In genomic region chrY:20891440-20892160, GRCh38 we compare ENCODE assay signal across 21 cellular contexts.
A peak's percentile ranks its signal among the peaks of the same experiment; 100 is the strongest.
DNase-seq lines count a peak whose midpoint lies in the region; ATAC-seq and TF ChIP-seq lines count a peak whose summit lies in the region.
"Had no signal": no experiment of that assay in that cellular context is flagged by ENCODE, and none has a peak within 500 bp of the region (broad histone marks: within the 10 kb centered on the region; RNA-seq: fewer than 3 reads in every experiment).

No MANE protein-coding gene starts in this region.

- TF ChIP-seq POLR2A in upper lobe of left lung (IDR thresholded peaks at IDR 0.05) (no peak), testis (IDR thresholded peaks at IDR 0.05) (no peak)

- H3K4me3 ChIP-seq in upper lobe of left lung, result no peak overlapping the region
- H3K4me3 ChIP-seq in testis, result no peak overlapping the region
- H3K4me3 ChIP-seq: prostate gland, SJCRH30, skin epidermis had no signal

- H3K9me3 ChIP-seq in upper lobe of left lung (no peaks in the 10 kb centered on the region), testis (no peaks in the 10 kb centered on the region)
- H3K9me3 ChIP-seq: prostate gland, SJCRH30 had no signal

- H3K4me1 ChIP-seq in upper lobe of left lung (no peaks in the 10 kb centered on the region), testis (no peaks in the 10 kb centered on the region)
- H3K4me1 ChIP-seq: prostate gland, SJCRH30 had no signal

- intact Hi-C loops in activated CD4-positive, alpha-beta T cell treated with anti-CD3 and anti-CD28 coated beads, Interleukin-2, amount 10 ng/mL, durations not matched to agents 24 days and 14 days (cut with micrococcal nuclease), result no loop called here
- intact Hi-C loops in testis (cut with DNase I; ENCODE audit: low total_unique reads), result no loop called here

- ATAC-seq in GM21737 (IDR thresholded peaks at IDR 0.05; ENCODE audit: unreplicated experiment) (peak; percentile 91), HG03139 (IDR thresholded peaks at IDR 0.05; ENCODE audit: unreplicated experiment) (peak; percentile 70), memory B cell (ENCODE audit: low read depth) (no peak), upper lobe of left lung (ENCODE audit: low FRiP score in 2 of 2) (no peak)
- ATAC-seq: esophagus mucosa; natural killer cell treated with Interleukin-12 subunit alpha and Interleukin-12 subunit beta and Interleukin-15 and Interleukin-18, amount 100 ng/mL, for 72 hours had no signal

- peaks cover 4% of the 10 kb centered on the region for H3K36me3 Mint-ChIP-seq in activated CD4-positive, alpha-beta T cell treated with anti-CD3 and anti-CD28 coated beads, Interleukin-2, amount 10 ng/mL, durations not matched to agents 24 days and 14 days (ENCODE audit: low read depth)
- H3K36me3 Mint-ChIP-seq in memory B cell, result no peaks in the 10 kb centered on the region
- H3K36me3 Mint-ChIP-seq: natural killer cell treated with Interleukin-12 subunit alpha and Interleukin-12 subunit beta and Interleukin-15 and Interleukin-18, amount 100 ng/mL, for 72 hours had no signal

- H3K36me3 ChIP-seq in upper lobe of left lung, result no peaks in the 10 kb centered on the region
- H3K36me3 ChIP-seq in testis (ENCODE audit: low read depth, missing control alignments), result no peaks in the 10 kb centered on the region
- H3K36me3 ChIP-seq: prostate gland, SJCRH30 had no signal

- no peak for TF ChIP-seq EP300 in upper lobe of left lung (IDR thresholded peaks at IDR 0.05)

- no peaks in the 10 kb centered on the region for H3K27me3 ChIP-seq in upper lobe of left lung
- H3K27me3 ChIP-seq in testis, result no peaks in the 10 kb centered on the region
- H3K27me3 ChIP-seq: SJCRH30 had no signal

- no peaks in the 10 kb centered on the region for H3K27me3 Mint-ChIP-seq in activated CD4-positive, alpha-beta T cell treated with anti-CD3 and anti-CD28 coated beads, Interleukin-2, amount 10 ng/mL, durations not matched to agents 24 days and 14 days
- no peaks in the 10 kb centered on the region for H3K27me3 Mint-ChIP-seq in memory B cell
- H3K27me3 Mint-ChIP-seq: central memory CD8-positive, alpha-beta T cell; natural killer cell treated with Interleukin-12 subunit alpha and Interleukin-12 subunit beta and Interleukin-15 and Interleukin-18, amount 100 ng/mL, for 72 hours had no signal

- no peaks in the 10 kb centered on the region for H3K9me3 Mint-ChIP-seq in activated CD4-positive, alpha-beta T cell treated with anti-CD3 and anti-CD28 coated beads, Interleukin-2, amount 10 ng/mL, durations not matched to agents 24 days and 14 days
- no peaks in the 10 kb centered on the region for H3K9me3 Mint-ChIP-seq in memory B cell
- H3K9me3 Mint-ChIP-seq: central memory CD8-positive, alpha-beta T cell; natural killer cell treated with Interleukin-12 subunit alpha and Interleukin-12 subunit beta and Interleukin-15 and Interleukin-18, amount 100 ng/mL, for 72 hours had no signal

- WGBS in upper lobe of left lung, 2 donors, result 64% methylated on average over 3 of the region's 3 CpGs; no CpG with 5 or more reads in 1 of the 2 donors
- 47 to 68% methylated on average over 3 of the region's 3 CpGs for WGBS in testis, 2 donors

- H3K4me1 Mint-ChIP-seq in activated CD4-positive, alpha-beta T cell treated with anti-CD3 and anti-CD28 coated beads, Interleukin-2, amount 10 ng/mL, durations not matched to agents 24 days and 14 days, result peaks cover 4% of the 10 kb centered on the region
- peaks cover 14% of the 10 kb centered on the region for H3K4me1 Mint-ChIP-seq in memory B cell

- no peak for DNase-seq in activated CD4-positive, alpha-beta T cell treated with anti-CD3 and anti-CD28 coated beads, Interleukin-2, amount 10 ng/mL, durations not matched to agents 24 days and 14 days
- no peak for DNase-seq in activated CD4-positive, alpha-beta T cell treated with anti-CD3 and anti-CD28 coated beads for 4 hours
- DNase-seq in memory B cell (ENCODE audit: low spot score in 2 of 2), result no peak
- no peak for DNase-seq in NCI-H1694 (lab: John Stamatoyannopoulos, UW)
- DNase-seq in upper lobe of left lung, result no peak
- DNase-seq in testis, result no peak
- DNase-seq: activated effector memory CD4-positive, alpha-beta T cell treated with anti-CD3 and anti-CD28 coated beads, Interleukin-2, amount 50 U/mL, for 16 hours; amniotic stem cell; NCI-H1105 treated with DMSO at 0.1 percent for 48 hours; NCI-H2171 treated with DMSO at 0.1 percent for 48 hours; NCI-H748 treated with DMSO at 0.1 percent for 48 hours; SJCRH30; stimulated activated CD4-positive, alpha-beta T cell treated with anti-CD3 and anti-CD28 coated beads, Interleukin-4, amount 100 ng/mL, for 1 hour had no signal

- no peak overlapping the region for H3K27ac ChIP-seq in upper lobe of left lung
- H3K27ac ChIP-seq in testis, result no peak overlapping the region
- H3K27ac ChIP-seq: 22Rv1, prostate gland, SJCRH30, skin epidermis had no signal

- no peak for TF ChIP-seq CTCF in upper lobe of left lung (IDR thresholded peaks at IDR 0.05)
- no peak for TF ChIP-seq CTCF in testis (IDR thresholded peaks at IDR 0.05)

- no peak overlapping the region for H3K4me3 Mint-ChIP-seq in activated CD4-positive, alpha-beta T cell treated with anti-CD3 and anti-CD28 coated beads, Interleukin-2, amount 10 ng/mL, durations not matched to agents 24 days and 14 days
- H3K4me3 Mint-ChIP-seq in memory B cell, result peak overlapping the region; percentile 29
- H3K4me3 Mint-ChIP-seq: central memory CD8-positive, alpha-beta T cell; natural killer cell treated with Interleukin-12 subunit alpha and Interleukin-12 subunit beta and Interleukin-15 and Interleukin-18, amount 100 ng/mL, for 72 hours had no signal

- peak overlapping the region; percentile 41 for H3K27ac Mint-ChIP-seq in activated CD4-positive, alpha-beta T cell treated with anti-CD3 and anti-CD28 coated beads, Interleukin-2, amount 10 ng/mL, durations not matched to agents 24 days and 14 days
- peak overlapping the region; percentile 48 for H3K27ac Mint-ChIP-seq in memory B cell
- H3K27ac Mint-ChIP-seq: natural killer cell treated with Interleukin-12 subunit alpha and Interleukin-12 subunit beta and Interleukin-15 and Interleukin-18, amount 100 ng/mL, for 72 hours had no signal

Comparison
In these comparisons a context has a peak if more than half of its experiments do, and no peak if none do; other contexts are left out.
1. ATAC-seq: peak in GM21737 (single experiment) and HG03139 (single experiment); none in memory B cell (single experiment) and upper lobe of left lung (0 of 2).